In the genomic region with DNA sequence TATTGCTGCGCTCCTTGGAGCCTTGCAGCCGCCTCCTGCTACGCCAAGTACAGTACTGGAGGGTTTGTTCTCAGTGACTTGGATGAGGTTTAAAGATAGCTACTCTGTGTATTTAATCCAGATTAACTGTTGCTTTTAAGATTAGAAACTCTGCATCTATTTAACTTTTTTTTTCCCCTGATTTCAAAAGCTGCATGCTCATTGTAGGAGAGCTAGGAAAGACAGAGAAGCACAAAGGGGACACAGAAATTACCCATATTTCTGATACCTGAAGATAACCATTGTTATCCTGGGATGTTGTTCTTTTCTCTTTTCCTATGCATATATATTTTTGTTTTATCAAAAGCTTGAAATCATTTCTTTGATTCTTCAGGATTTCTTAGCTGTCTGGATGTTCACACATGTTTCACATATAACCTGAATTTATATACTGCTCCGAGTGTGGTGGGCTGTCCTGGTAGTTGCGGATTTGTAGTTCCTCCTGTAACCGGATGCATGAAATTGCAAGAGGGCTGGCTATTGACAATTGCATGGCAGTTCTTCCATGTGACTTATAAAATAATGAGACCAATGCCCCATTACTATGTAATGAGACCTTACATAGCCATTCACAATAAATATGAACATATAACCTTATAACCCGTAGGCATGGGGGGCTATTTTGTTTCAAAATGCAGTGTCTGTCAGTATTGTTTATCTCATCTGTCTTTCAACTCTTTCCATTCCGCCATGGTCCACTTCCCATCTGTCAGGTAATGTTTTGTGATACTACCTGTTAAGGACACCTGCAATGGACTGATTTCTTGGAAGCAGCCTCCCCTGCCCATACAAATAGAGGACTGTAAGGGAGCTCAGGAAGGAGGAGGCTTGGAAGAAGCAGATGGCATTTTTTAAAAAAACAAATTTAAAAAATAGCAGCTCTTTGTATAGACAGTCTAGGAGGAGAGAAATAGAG, we compare ENCODE assay signal across 1 cellular context.
TF ChIP-seq lines count a peak whose summit lies in the region.

No MANE protein-coding gene starts in this region.

TF ChIP-seq in HCT116, 20 proteins besides CTCF, POLR2A, EP300 and RAD21 (continued from another document):
- TF ChIP-seq YY1 (IDR thresholded peaks at IDR 0.05; ENCODE audit: extremely low read depth, insufficient replicate concordance, low read depth, low read length) = no peak
- no peak for TF ChIP-seq FOSL1 (IDR thresholded peaks at IDR 0.05; ENCODE audit: low read depth)
- no peak for TF ChIP-seq SRF (IDR thresholded peaks at IDR 0.05; ENCODE audit: low read depth)
- TF ChIP-seq, protein P1, sequence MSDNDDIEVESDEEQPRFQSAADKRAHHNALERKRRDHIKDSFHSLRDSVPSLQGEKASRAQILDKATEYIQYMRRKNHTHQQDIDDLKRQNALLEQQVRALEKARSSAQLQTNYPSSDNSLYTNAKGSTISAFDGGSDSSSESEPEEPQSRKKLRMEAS (IDR thresholded peaks at IDR 0.05) = no peak
- no peak for TF ChIP-seq EZH2phosphoT487 (IDR thresholded peaks at IDR 0.05; ENCODE audit: borderline replicate concordance)
- no peak for TF ChIP-seq SIN3A (IDR thresholded peaks at IDR 0.05; ENCODE audit: low read depth)
- TF ChIP-seq ELF1 (IDR thresholded peaks at IDR 0.05; ENCODE audit: borderline replicate concordance, low read depth) = no peak
- TF ChIP-seq TCF7L2 (IDR thresholded peaks at IDR 0.05; ENCODE audit: borderline replicate concordance, extremely low read depth, insufficient read depth, insufficient read length) = no peak
- TF ChIP-seq CEBPB (IDR thresholded peaks at IDR 0.05; ENCODE audit: low read depth) = no peak
